ENCODE assay signal across 19 cellular contexts in the genomic region with DNA sequence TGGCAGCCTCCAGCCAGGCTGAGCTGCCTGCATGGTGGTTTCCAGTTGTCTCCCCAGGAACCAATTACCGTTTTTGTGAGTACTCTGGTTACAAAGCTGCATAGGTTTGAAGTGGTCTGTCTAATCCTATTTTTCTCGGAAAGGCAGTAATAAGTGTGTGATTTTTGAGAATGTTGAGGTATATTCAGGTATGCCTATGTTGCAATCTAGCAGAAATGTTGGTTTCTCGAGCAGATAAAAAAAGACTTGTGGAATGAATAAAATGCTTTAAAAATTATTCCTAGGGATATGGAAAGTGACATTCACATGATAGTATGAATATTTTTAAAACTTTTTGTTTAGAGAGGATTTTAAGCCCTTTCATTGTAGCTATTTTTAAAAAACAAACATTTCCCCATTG. TPM values are rescaled to one million over a fixed set of nuclear protein-coding genes. Genes with fewer than 3 reads are reported as not detected.
A peak's percentile ranks its signal among the peaks of the same experiment; 100 is the strongest.
DNase-seq lines count a peak whose midpoint lies in the region; ATAC-seq, FAIRE-seq and TF ChIP-seq lines count a peak whose summit lies in the region.
"Had no signal": no experiment of that assay in that cellular context is flagged by ENCODE, and none has a peak within 500 bp of the region (broad histone marks: within the 10 kb centered on the region; RNA-seq: fewer than 3 reads in every experiment).

No MANE protein-coding gene starts in this region.

- H3K4me1 ChIP-seq in astrocyte (ENCODE audit: insufficient read depth, low read length) = peaks cover 20% of the 10 kb centered on the region
- H3K4me1 ChIP-seq: BLaER1 treated with 17β-estradiol and CSF1 and Interleukin-3, amounts not matched to agents 10 nM and 100 nM had no signal

- no peak overlapping the region for H3K9ac ChIP-seq in astrocyte (ENCODE audit: low read length)
- H3K9ac ChIP-seq: BLaER1 treated with 17β-estradiol and CSF1 and Interleukin-3, amounts not matched to agents 10 nM and 100 nM; SK-N-SH had no signal

- DNase-seq in GM03348 (ENCODE audit: low spot score) (peak; percentile 22), astrocyte (ENCODE audit: low read depth) (peak; percentile 93), iris pigment epithelial cell (ENCODE audit: low read depth) (peak; percentile 76), left colon (no peak)
- DNase-seq in stimulated activated CD8-positive, alpha-beta memory T cell treated with anti-CD3 and anti-CD28 coated beads, Interleukin-4, amount 100 ng/mL, for 48 hours = no peak
- DNase-seq: DMS79 treated with DMSO at 0.1 percent for 48 hours, NCI-H1092 treated with DMSO at 0.1 percent for 48 hours, NCI-H1694 treated with DMSO at 0.1 percent for 48 hours, NCI-H345, NCI-H526, Right ventricle myocardium superior, SK-N-SH had no signal

- no peak overlapping the region for H3K27ac Mint-ChIP-seq in astrocyte (ENCODE audit: unreplicated experiment)

- TF ChIP-seq CTCF in astrocyte (IDR thresholded peaks at IDR 0.05; ENCODE audit: insufficient read depth, low read depth, low read length) = no peak

- no peaks in the 10 kb centered on the region for H3K79me2 ChIP-seq in astrocyte (ENCODE audit: insufficient read depth, low read length)

- peaks cover 14% of the 10 kb centered on the region for H3K4me1 Mint-ChIP-seq in astrocyte (ENCODE audit: low read depth, unreplicated experiment)

- no peak overlapping the region for H3K4me2 ChIP-seq in astrocyte (ENCODE audit: low read length)
- H3K4me2 ChIP-seq: BLaER1 treated with 17β-estradiol and CSF1 and Interleukin-3, amounts not matched to agents 10 nM and 100 nM had no signal

- no peaks in the 10 kb centered on the region for H3K9me3 Mint-ChIP-seq in astrocyte (ENCODE audit: unreplicated experiment)

- no peak overlapping the region for H3K27ac ChIP-seq in astrocyte (ENCODE audit: low read depth, low read length)
- H3K27ac ChIP-seq: BLaER1 treated with 17β-estradiol and CSF1 and Interleukin-3, amounts not matched to agents 10 nM and 100 nM had no signal

- H3K4me3 ChIP-seq in astrocyte (ENCODE audit: insufficient read depth, low read depth, low read length) = no peak overlapping the region
- H3K4me3 ChIP-seq: BLaER1 treated with 17β-estradiol and CSF1 and Interleukin-3, amounts not matched to agents 10 nM and 100 nM had no signal

- H3K9me3 ChIP-seq in astrocyte (ENCODE audit: insufficient read depth, low read depth, low read length) = no peaks in the 10 kb centered on the region
- H3K9me3 ChIP-seq: SK-N-SH had no signal

- H3K36me3 Mint-ChIP-seq in astrocyte (ENCODE audit: low read depth, unreplicated experiment) = no peaks in the 10 kb centered on the region

- no peak for FAIRE-seq in astrocyte (lab: Jason Lieb, UNC)
- FAIRE-seq: G401.6, GM12891, GM18507, RCC 7860 had no signal

- peaks cover 6% of the 10 kb centered on the region for H3K27me3 Mint-ChIP-seq in astrocyte (ENCODE audit: low read depth, unreplicated experiment)

- no peaks in the 10 kb centered on the region for H3K36me3 ChIP-seq in astrocyte (ENCODE audit: insufficient read depth, low read length)
- H3K36me3 ChIP-seq: BLaER1 treated with 17β-estradiol and CSF1 and Interleukin-3, amounts not matched to agents 10 nM and 100 nM had no signal

- H4K20me1 ChIP-seq in astrocyte (ENCODE audit: insufficient read depth, low read length) = no peaks in the 10 kb centered on the region
- H4K20me1 ChIP-seq: BLaER1 treated with 17β-estradiol and CSF1 and Interleukin-3, amounts not matched to agents 10 nM and 100 nM had no signal

- no peaks in the 10 kb centered on the region for H3K27me3 ChIP-seq in astrocyte (ENCODE audit: insufficient read depth, low read length)
- H3K27me3 ChIP-seq: BLaER1 treated with 17β-estradiol and CSF1 and Interleukin-3, amounts not matched to agents 10 nM and 100 nM had no signal

- intact Hi-C loops in left colon (cut with DNase I, micrococcal nuclease) = no loop called here

- no peak overlapping the region for H3K4me3 Mint-ChIP-seq in astrocyte (ENCODE audit: unreplicated experiment)

- no peak for ATAC-seq in activated CD4-positive, CD25-positive, alpha-beta regulatory T cell treated with anti-CD3 and anti-CD28 coated beads, Interleukin-2, amount 50 U/mL, for 24 hours
- no peak for ATAC-seq in left colon
- ATAC-seq in GM19328 (IDR thresholded peaks at IDR 0.05; ENCODE audit: unreplicated experiment) = no peak

- no peak overlapping the region for H2AFZ ChIP-seq in astrocyte (ENCODE audit: low read depth, low read length)

RNA-seq across cellular contexts. Expression of gene ANKH, which starts 41.6 kb away (rescaled TPM):
- total RNA-seq in astrocyte (15.8 and 20.3 TPM in 2 replicates), left colon (100 to 1,000 TPM in 1 of 2 donors, 10 to 100 TPM in 1; 98.4 to 156 TPM)

Comparison
In these comparisons a context has a peak if more than half of its experiments do, and no peak if none do; other contexts are left out.
1. DNase-seq: peak in GM03348 (single experiment), astrocyte (single experiment) and iris pigment epithelial cell (single experiment); none in left colon (0 of 2) and stimulated activated CD8-positive, alpha-beta memory T cell treated with anti-CD3 and anti-CD28 coated beads, Interleukin-4, amount 100 ng/mL, for 48 hours (single experiment).